Comparison of ENCODE assay signal across 12 cellular contexts in the genomic region with DNA sequence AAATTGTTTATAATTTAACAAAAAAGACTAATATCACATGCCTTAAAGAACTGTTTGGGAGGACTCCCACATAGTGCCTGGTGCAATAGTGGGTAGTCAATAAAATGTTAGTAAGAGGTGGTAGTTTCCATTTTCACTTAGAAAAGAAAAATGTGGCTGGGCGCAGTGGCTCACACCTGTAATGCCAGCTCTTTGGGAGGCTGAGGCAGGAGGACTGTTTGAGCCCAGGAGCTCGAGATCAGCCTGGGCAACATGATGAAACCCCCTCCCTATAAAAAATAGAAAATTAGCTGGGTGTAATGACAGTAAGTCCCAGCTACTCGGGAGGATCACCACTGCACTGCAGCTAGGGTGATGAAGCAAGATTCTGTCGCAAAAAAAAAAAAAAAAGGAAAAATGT. TPM values are rescaled to one million over a fixed set of nuclear protein-coding genes. Genes with fewer than 3 reads are reported as not detected.
A peak's percentile ranks its signal among the peaks of the same experiment; 100 is the strongest.
DNase-seq lines count a peak whose midpoint lies in the region; ATAC-seq, FAIRE-seq and TF ChIP-seq lines count a peak whose summit lies in the region.
"Had no signal": no experiment of that assay in that cellular context is flagged by ENCODE, and none has a peak within 500 bp of the region (broad histone marks: within the 10 kb centered on the region; RNA-seq: fewer than 3 reads in every experiment).

No MANE protein-coding gene starts in this region.

- H3K36me3 Mint-ChIP-seq in CD4-positive, alpha-beta memory T cell = peaks cover 14 to 45% of the 10 kb centered on the region in 2 donors
- H3K36me3 Mint-ChIP-seq in activated naive CD4-positive, alpha-beta T cell treated with anti-CD3 and anti-CD28 coated beads, Interleukin-2, amount 50 U/mL, for 72 hours = peaks cover 5 to 27% of the 10 kb centered on the region in 2 donors

- H3K4me3 Mint-ChIP-seq in CD4-positive, alpha-beta memory T cell = peak overlapping the region; percentile 48 to 92 (median 82)
- H3K4me3 Mint-ChIP-seq: mesothelial cell of epicardium had no signal

- H3K4me1 Mint-ChIP-seq in CD4-positive, alpha-beta memory T cell = peaks cover 50 to 77% (median 54%) of the 10 kb centered on the region in 4 donors

- no peaks in the 10 kb centered on the region for H3F3A ChIP-seq in GM23248 (ENCODE audit: insufficient read depth)

- in situ Hi-C loops in GM23248 (cut with MboI) = no loop called here

- no peaks in the 10 kb centered on the region for H3K79me2 ChIP-seq in GM23248 (ENCODE audit: insufficient read depth)

- peak overlapping the region; percentile 94 for H3K27ac ChIP-seq in CD4-positive, alpha-beta memory T cell (ENCODE audit: low read depth, low read length)
- H3K27ac ChIP-seq in neutrophil (peak overlapping the region; percentile 73), ascending aorta (no peak overlapping the region), substantia nigra (ENCODE audit: low read depth, low read length, poor library complexity, severe bottlenecking) (no peak overlapping the region), GM23248 (no peak overlapping the region)

- H3K9me3 ChIP-seq in CD4-positive, alpha-beta memory T cell (ENCODE audit: control insufficient read depth in 1 of 2, low read length in 2 of 2) = no peaks in the 10 kb centered on the region
- no peaks in the 10 kb centered on the region for H3K9me3 ChIP-seq in neutrophil
- no peaks in the 10 kb centered on the region for H3K9me3 ChIP-seq in ascending aorta
- no peaks in the 10 kb centered on the region for H3K9me3 ChIP-seq in GM23248 (ENCODE audit: low read depth)

- no peaks in the 10 kb centered on the region for H3K27me3 ChIP-seq in CD4-positive, alpha-beta memory T cell (ENCODE audit: insufficient read depth, low read length)
- H3K27me3 ChIP-seq in neutrophil (no peaks in the 10 kb centered on the region), ascending aorta (no peaks in the 10 kb centered on the region), GM23248 (replicated peaks; ENCODE audit: insufficient read depth) (no peaks in the 10 kb centered on the region)

- H2AFZ ChIP-seq in GM23248 = no peak overlapping the region

- H3K36me3 ChIP-seq in CD4-positive, alpha-beta memory T cell (ENCODE audit: insufficient read depth, low read length) = peaks cover 8% of the 10 kb centered on the region
- H3K36me3 ChIP-seq in neutrophil = peaks cover 18% of the 10 kb centered on the region
- peaks cover 0 to 17% of the 10 kb centered on the region in 2 donors for H3K36me3 ChIP-seq in ascending aorta
- H3K36me3 ChIP-seq in GM23248 (ENCODE audit: low read depth) = peaks cover 10% of the 10 kb centered on the region; the same call in 1 of the 2 replicates

- H3K4me1 ChIP-seq in CD4-positive, alpha-beta memory T cell (ENCODE audit: insufficient read depth, low read length) = peaks cover 97% of the 10 kb centered on the region
- H3K4me1 ChIP-seq in neutrophil (ENCODE audit: control insufficient read depth in 1 of 2, insufficient read depth in 1 of 2, low read depth in 1 of 2, low read length in 1 of 2) (peaks cover 27 to 32% of the 10 kb centered on the region in 2 experiments), ascending aorta (no peaks in the 10 kb centered on the region), GM23248 (ENCODE audit: insufficient read depth) (no peaks in the 10 kb centered on the region)

- CTCF ChIA-PET in CD4-positive, alpha-beta memory T cell (lab: Charles Lee; ENCODE audit: partially characterized antibody) = interaction anchor here (1.0 to 3.1 kb wide), 9 partner anchors 11 to 130 kb away, joined by 3 to 16 read pairs (median 5); no protein-coding TSS in a partner anchor
- CTCF ChIA-PET in GM10248 (lab: Yijun Ruan, JAX) = interaction anchor here (1.0 to 2.7 kb wide), 4 partner anchors 10 to 22 kb away, joined by 3 to 8 read pairs (median 7); no protein-coding TSS in a partner anchor

- peak in 1 of 2 donors; percentile 13 for ATAC-seq in activated naive CD4-positive, alpha-beta T cell treated with anti-CD3 and anti-CD28 coated beads, Interleukin-2, amount 50 U/mL, for 72 hours

- H3K9ac ChIP-seq in GM23248 = no peak overlapping the region

- H3K9me2 ChIP-seq in GM23248 (ENCODE audit: insufficient read depth) = no peaks in the 10 kb centered on the region

- peak overlapping the region; percentile 87 to 97 (median 92) for H3K27ac Mint-ChIP-seq in CD4-positive, alpha-beta memory T cell
- peak overlapping the region; percentile 36 to 55 for H3K27ac Mint-ChIP-seq in activated naive CD4-positive, alpha-beta T cell treated with anti-CD3 and anti-CD28 coated beads, Interleukin-2, amount 50 U/mL, for 72 hours
- H3K27ac Mint-ChIP-seq: mesothelial cell of epicardium had no signal

- TF ChIP-seq CTCF in neutrophil (IDR thresholded peaks at IDR 0.05) = no peak
- TF ChIP-seq CTCF in ascending aorta (IDR thresholded peaks at IDR 0.05) = no peak
- no peak for TF ChIP-seq CTCF in GM10248 (IDR thresholded peaks at IDR 0.05; ENCODE audit: control extremely low read depth, extremely low read depth, low read depth, missing control alignments)

- H3K4me2 ChIP-seq in GM23248 (ENCODE audit: unreplicated experiment) = no peak overlapping the region

- POLR2A ChIA-PET in CD4-positive, alpha-beta memory T cell (lab: Charles Lee; ENCODE audit: partially characterized antibody) = interaction anchor here (1.2 to 7.7 kb wide), 6 partner anchors 10 to 106 kb away, joined by 4 to 158 read pairs (median 23); a partner anchor contains a TSS
- POLR2A ChIA-PET in GM10248 (lab: Yijun Ruan, JAX) = no interaction called here

- peak; percentile 4 for FAIRE-seq in GM19239 (lab: Jason Lieb, UNC)

- DNase-seq in CD4-positive, alpha-beta memory T cell = peak in 1 of 5 donors; percentile 44
- DNase-seq in GM19239 (ENCODE audit: insufficient read length, low spot score) = no peak
- no peak for DNase-seq in activated naive CD4-positive, alpha-beta T cell treated with anti-CD3 and anti-CD28 coated beads, Interleukin-2, amount 50 U/mL, for 72 hours (ENCODE audit: low spot score in 2 of 2)
- DNase-seq in ascending aorta (ENCODE audit: low spot score in 2 of 2) = no peak
- no peak for DNase-seq in substantia nigra (lab: John Stamatoyannopoulos, UW)
- DNase-seq in GM10248 (ENCODE audit: extremely low spot score) = no peak
- no peak for DNase-seq in GM23248
- DNase-seq: NCI-H2029 treated with DMSO at 0.1 percent for 48 hours, NCI-H774, SHP77 treated with DMSO at 0.1 percent for 48 hours had no signal

- intact Hi-C loops in CD4-positive, alpha-beta memory T cell (cut with micrococcal nuclease) = loop anchor here (1.0 kb wide), 2 partner anchors 10 to 24 kb away; no protein-coding TSS in a partner anchor
- intact Hi-C loops in ascending aorta (cut with DNase I) = no loop called here

- H3K27me3 Mint-ChIP-seq in CD4-positive, alpha-beta memory T cell = no peaks in the 10 kb centered on the region

- no peaks in the 10 kb centered on the region for H4K20me1 ChIP-seq in GM23248 (ENCODE audit: insufficient read depth)

- H3K9me3 Mint-ChIP-seq in CD4-positive, alpha-beta memory T cell = peaks cover 0 to 3% (median 0%) of the 10 kb centered on the region in 8 donors
- H3K9me3 Mint-ChIP-seq in activated naive CD4-positive, alpha-beta T cell treated with anti-CD3 and anti-CD28 coated beads, Interleukin-2, amount 50 U/mL, for 72 hours = no peaks in the 10 kb centered on the region
- H3K9me3 Mint-ChIP-seq: mesothelial cell of epicardium had no signal

- peak overlapping the region in 1 of 2 donors; percentile 72 for H3K4me3 ChIP-seq in CD4-positive, alpha-beta memory T cell (ENCODE audit: low read length in 2 of 2)
- no peak overlapping the region for H3K4me3 ChIP-seq in neutrophil (ENCODE audit: low read depth in 1 of 2, low read length in 1 of 2)
- no peak overlapping the region for H3K4me3 ChIP-seq in ascending aorta
- no peak overlapping the region for H3K4me3 ChIP-seq in GM23248

- WGBS in GM23248 (ENCODE audit: low coverage in 1 of 2, low lambda C conversion rate in 2 of 2, missing lambda C conversion rate in 2 of 2), 2 experiments = 93 to 94% methylated on average over 4 of the region's 4 CpGs

RNA-seq across cellular contexts. Expression of a gene that starts 24.5 kb away (rescaled TPM):
- total RNA-seq in CD4-positive, alpha-beta memory T cell = 10 to 100 TPM; 80.1 to 80.5 TPM
- 10 to 100 TPM; 38.5 to 46.4 TPM for polyA plus RNA-seq in CD4-positive, alpha-beta memory T cell
- 10 to 100 TPM; 14.4 to 24.4 TPM for total RNA-seq in activated naive CD4-positive, alpha-beta T cell treated with anti-CD3 and anti-CD28 coated beads, Interleukin-2, amount 50 U/mL, for 72 hours
- total RNA-seq in ascending aorta = 11.3 TPM
- 2.5 and 3.7 TPM in 2 replicates for total RNA-seq in GM23248 (2014; rRNA removed; shearing (Covaris generic))
- polyA plus RNA-seq in GM23248 (2016; fragmentation: Nextera tagmentation; extraction: Ambion mirVana) = 4.4 and 4.9 TPM in 2 replicates

Comparison
In these comparisons a context has a peak if more than half of its experiments do, and no peak if none do; other contexts are left out.
1. H3K27ac ChIP-seq: peak in CD4-positive, alpha-beta memory T cell (single experiment) and neutrophil (single experiment); none in ascending aorta (0 of 2), substantia nigra (single experiment) and GM23248 (single experiment).